ENCODE assay signal across 8 cellular contexts in genomic region chr12:48957141-48958048, GRCh38. TPM values are rescaled to one million over a fixed set of nuclear protein-coding genes. Genes with fewer than 3 reads are reported as not detected.
A peak's percentile ranks its signal among the peaks of the same experiment; 100 is the strongest.
DNase-seq lines count a peak whose midpoint lies in the region; ATAC-seq and TF ChIP-seq lines count a peak whose summit lies in the region.

Gene ARF3 (minus strand): TSS chr12:48957487. CDS start chr12:48941095, 16,392 bp downstream.

- TF ChIP-seq CTCF in epithelial cell of esophagus (IDR thresholded peaks at IDR 0.05; ENCODE audit: insufficient read depth, low read depth, low read length, missing control alignments) (no peak), mucosa of descending colon (IDR thresholded peaks at IDR 0.05) (no peak)

- no peaks in the 10 kb centered on the region for H3K36me3 ChIP-seq in mucosa of descending colon (ENCODE audit: low read depth)

- peak; percentile 92 for DNase-seq in Caki2 (ENCODE audit: low read depth)
- DNase-seq in OCI-M1 (lab: John Stamatoyannopoulos, UW) = peak; percentile 96
- peak; percentile 90 for DNase-seq in activated T-cell treated with anti-CD3 and anti-CD28 coated beads for 4 hours
- DNase-seq in epithelial cell of esophagus (ENCODE audit: low read depth) = peak; percentile 94
- DNase-seq in mucosa of descending colon = peak; percentile 96 to 98 (median 97)
- DNase-seq in stimulated activated CD8-positive, alpha-beta memory T cell treated with anti-CD3 and anti-CD28 coated beads, Interleukin-4, amount 100 ng/mL, for 1 hour (ENCODE audit: low read depth in 2 of 2, low spot score in 1 of 2) = peak; percentile 84 to 91

- in situ Hi-C loops in Caki2 (cut with HindIII; ENCODE audit: low pct_unique_long_range_greater_than_20kb, low sequenced_read_pairs) = no loop called here

- H3K27ac Mint-ChIP-seq in IgD-negative memory B cell = peak within 1 kb of the TSS; percentile 81 to 93 (median 93)

- no peaks in the 10 kb centered on the region for H3K9me3 ChIP-seq in mucosa of descending colon

- peak within 1 kb of the TSS; percentile 98 to 100 (median 98) for H3K4me3 Mint-ChIP-seq in IgD-negative memory B cell

- ATAC-seq in GM21447 (IDR thresholded peaks at IDR 0.05; ENCODE audit: unreplicated experiment) = peak; percentile 82
- ATAC-seq in mucosa of descending colon = peak; percentile 90

- intact Hi-C loops in mucosa of descending colon (cut with DNase I, micrococcal nuclease) = no loop called here

- H3K36me3 Mint-ChIP-seq in IgD-negative memory B cell = peaks cover 2% of the 10 kb centered on the region

- no peaks in the 10 kb centered on the region for H3K9me3 Mint-ChIP-seq in IgD-negative memory B cell

- H3K4me1 ChIP-seq in mucosa of descending colon (ENCODE audit: low read depth) = peaks cover 18% of the 10 kb centered on the region

- peak within 1 kb of the TSS; percentile 93 for H3K4me3 ChIP-seq in epithelial cell of esophagus (ENCODE audit: low read length)
- H3K4me3 ChIP-seq in mucosa of descending colon = peak within 1 kb of the TSS; percentile 84

- H3K27me3 Mint-ChIP-seq in IgD-negative memory B cell = peaks cover 2% of the 10 kb centered on the region

- H3K4me1 Mint-ChIP-seq in IgD-negative memory B cell = peaks cover 30 to 34% (median 30%) of the 10 kb centered on the region in 3 donors

RNA-seq across cellular contexts. Expression of gene ARF3, which starts in this region (rescaled TPM):
- total RNA-seq in Caki2 (2014; rRNA removed; shearing (Covaris generic); ENCODE audit: low replicate concordance) = 174 and 178 TPM in 2 replicates
- polyA plus RNA-seq in IgD-negative memory B cell = 20.2 TPM
- 100 to 1,000 TPM; 207 to 280 (median 266) TPM for total RNA-seq in mucosa of descending colon

Comparison
In these comparisons a context has a peak if more than half of its experiments do, and no peak if none do; other contexts are left out.
1. Peak in every context shown above with its lines: DNase-seq, ATAC-seq and H3K4me3 ChIP-seq.